Comparison of ENCODE assay signal across 19 cellular contexts in genomic region chr18:70332694-70333093, GRCh38. TPM values are rescaled to one million over a fixed set of nuclear protein-coding genes. Genes with fewer than 3 reads are reported as not detected.
DNase-seq lines count a peak whose midpoint lies in the region; TF ChIP-seq lines count a peak whose summit lies in the region.
"Had no signal": no experiment of that assay in that cellular context is flagged by ENCODE, and none has a peak within 500 bp of the region (broad histone marks: within the 10 kb centered on the region; RNA-seq: fewer than 3 reads in every experiment).

No MANE protein-coding gene starts in this region.

- H3K27ac Mint-ChIP-seq in nephron progenitor cell, result no peak overlapping the region
- H3K27ac Mint-ChIP-seq: activated CD8-positive, alpha-beta T cell treated with anti-CD3 and anti-CD28 coated beads, Interleukin-2, amount 10 ng/mL, durations not matched to agents 7 days and 5 days; activated T-helper 1 cell treated with anti-CD3 and anti-CD28 coated beads, Interleukin-12 subunit alpha, Interleukin-12 subunit beta, Interleukin-2, Interleukin-4 antibody, amounts not matched to agents 30 ng/mL and 10 ng/mL and 1 ng/mL, durations not matched to agents 14 hours and 24 hours and 36 hours; IgD-negative memory B cell had no signal

- BruUV-seq in mammary epithelial cell (replicated peaks; lab: Mats Ljungman, UMichigan), result no TSS peak

- H3K4me3 Mint-ChIP-seq in nephron progenitor cell, result no peak overlapping the region
- H3K4me3 Mint-ChIP-seq: activated CD8-positive, alpha-beta T cell treated with anti-CD3 and anti-CD28 coated beads, Interleukin-2, amount 10 ng/mL, durations not matched to agents 7 days and 5 days; activated T-helper 1 cell treated with anti-CD3 and anti-CD28 coated beads, Interleukin-12 subunit alpha, Interleukin-12 subunit beta, Interleukin-2, Interleukin-4 antibody, amounts not matched to agents 30 ng/mL and 10 ng/mL and 1 ng/mL, durations not matched to agents 14 hours and 24 hours and 36 hours; IgD-negative memory B cell had no signal

- H3K27ac ChIP-seq in mammary epithelial cell (ENCODE audit: insufficient read depth, low read depth, low read length) (peak overlapping the region; percentile 99), testis (peak overlapping the region; percentile 18 to 63)
- H3K27ac ChIP-seq: C4-2B, colonic mucosa, VCaP had no signal

- H3K4me1 ChIP-seq in mammary epithelial cell (ENCODE audit: insufficient read depth, low read length), result peaks cover 36% of the 10 kb centered on the region
- H3K4me1 ChIP-seq in testis, result peaks cover 17% of the 10 kb centered on the region
- H3K4me1 ChIP-seq: colonic mucosa had no signal

- no peak for TF ChIP-seq POLR2A in testis (IDR thresholded peaks at IDR 0.05)

- TF ChIP-seq CTCF in mammary epithelial cell (conservative IDR thresholded peaks at IDR 0.05 in 1 of 2, IDR thresholded peaks at IDR 0.05 in 1 of 2; ENCODE audit: extremely low read depth in 1 of 2, insufficient read depth in 1 of 2, low read depth in 1 of 2, low read length in 2 of 2) (peak in 1 of 2 donors; percentile 10), testis (IDR thresholded peaks at IDR 0.05) (no peak), nephron progenitor cell (IDR thresholded peaks at IDR 0.05) (no peak)

- H3K9ac ChIP-seq in mammary epithelial cell (ENCODE audit: insufficient read depth, low read length), result no peak overlapping the region

- no peak overlapping the region for H2AFZ ChIP-seq in mammary epithelial cell (ENCODE audit: low read depth, low read length)

- H3K36me3 ChIP-seq in mammary epithelial cell (ENCODE audit: insufficient read depth, low read length), result peaks cover 2% of the 10 kb centered on the region
- H3K36me3 ChIP-seq in testis (ENCODE audit: low read depth, missing control alignments), result no peaks in the 10 kb centered on the region
- H3K36me3 ChIP-seq: colonic mucosa had no signal

- H3K4me3 ChIP-seq in mammary epithelial cell (replicated peaks in 1 of 3; ENCODE audit: insufficient read depth in 1 of 3, low read depth in 2 of 3, low read length in 3 of 3), result no peak overlapping the region
- no peak overlapping the region for H3K4me3 ChIP-seq in testis
- H3K4me3 ChIP-seq: colonic mucosa, heart left ventricle had no signal

- H3K27me3 ChIP-seq in mammary epithelial cell (ENCODE audit: insufficient read depth, low read length), result no peaks in the 10 kb centered on the region
- no peaks in the 10 kb centered on the region for H3K27me3 ChIP-seq in testis
- H3K27me3 ChIP-seq: colonic mucosa, heart left ventricle had no signal

- H4K20me1 ChIP-seq in mammary epithelial cell (ENCODE audit: insufficient read depth, low read length), result no peaks in the 10 kb centered on the region

- H3K36me3 Mint-ChIP-seq in nephron progenitor cell (ENCODE audit: low read depth), result peaks cover 85% of the 10 kb centered on the region
- H3K36me3 Mint-ChIP-seq: IgD-negative memory B cell had no signal

- no peaks in the 10 kb centered on the region for H3K27me3 Mint-ChIP-seq in nephron progenitor cell (ENCODE audit: low read depth, poor library complexity)
- H3K27me3 Mint-ChIP-seq: IgD-negative memory B cell had no signal

- H3K9me3 Mint-ChIP-seq in nephron progenitor cell, result peaks cover 38% of the 10 kb centered on the region
- H3K9me3 Mint-ChIP-seq: activated T-helper 1 cell treated with anti-CD3 and anti-CD28 coated beads, Interleukin-12 subunit alpha, Interleukin-12 subunit beta, Interleukin-2, Interleukin-4 antibody, amounts not matched to agents 30 ng/mL and 10 ng/mL and 1 ng/mL, durations not matched to agents 14 hours and 24 hours and 36 hours had no signal

- H3K9me3 ChIP-seq in mammary epithelial cell (replicated peaks; ENCODE audit: insufficient read depth, low read length) (peaks cover 6% of the 10 kb centered on the region), testis (no peaks in the 10 kb centered on the region)
- H3K9me3 ChIP-seq: colonic mucosa had no signal

- intact Hi-C loops in mammary epithelial cell (cut with micrococcal nuclease), result loop anchor here (1.0 to 5.0 kb wide), 5 partner anchors 44 to 285 kb away; partner anchors contain the start of gene RTTN
- intact Hi-C loops in testis (cut with DNase I; ENCODE audit: low total_unique reads), result no loop called here

- peak; percentile 52 for DNase-seq in HCEC 1CT
- DNase-seq in mammary epithelial cell, result peak; percentile 32
- DNase-seq in iris pigment epithelial cell (ENCODE audit: low read depth), result peak; percentile 68
- no peak for DNase-seq in testis
- DNase-seq in stimulated activated CD4-positive, alpha-beta T cell treated with anti-CD3 and anti-CD28 coated beads, Interleukin-4, amount 100 ng/mL, for 24 hours, result no peak
- DNase-seq in nephron progenitor cell, result no peak
- no peak for DNase-seq in T-helper 9 cell
- DNase-seq: activated CD8-positive, alpha-beta T cell treated with anti-CD3 and anti-CD28 coated beads, Interleukin-2, amount 10 ng/mL, durations not matched to agents 7 days and 5 days; colonic mucosa; DMS79; heart left ventricle; islet precursor cell; midbrain; NCI-H82; stimulated activated CD4-positive, alpha-beta T cell treated with anti-CD3 and anti-CD28 coated beads, Interleukin-2, amount 100 ng/mL, for 24 hours had no signal

- dilution Hi-C loops in mammary epithelial cell (cut with HindIII; ENCODE audit: low sequenced_read_pairs), result no loop called here

- no peak overlapping the region for H3K4me2 ChIP-seq in mammary epithelial cell (ENCODE audit: insufficient read depth, low read depth, low read length)

- WGBS in mammary epithelial cell (ENCODE audit: low coverage, missing lambda C conversion rate), result 100% methylated on average over 1 of the region's 1 CpG
- WGBS in testis, 2 donors, result 92 to 97% methylated on average over 1 of the region's 1 CpG

- H3K4me1 Mint-ChIP-seq in nephron progenitor cell, result peaks cover 34% of the 10 kb centered on the region

- CTCF ChIA-PET in mammary epithelial cell (lab: Charles Lee; ENCODE audit: low non-redundant PET), result no interaction called here

- in situ Hi-C loops in mammary epithelial cell (cut with MboI; ENCODE audit: low sequenced_read_pairs in 2 of 2), result no loop called here

- H3K79me2 ChIP-seq in mammary epithelial cell (ENCODE audit: insufficient read depth, low read length), result peaks cover 7% of the 10 kb centered on the region

RNA-seq across cellular contexts. Expression of gene SOCS6, which starts 43.8 kb away (rescaled TPM):
- total RNA-seq in mammary epithelial cell (10 to 100 TPM; 22.7 to 31.5 TPM), testis (10 to 100 TPM; 20.9 to 22.9 TPM)
- polyA plus RNA-seq in mammary epithelial cell (14.0 TPM), testis (ENCODE audit: insufficient read depth, low read depth, low replicate concordance) (12.7 TPM)
- 26.5 TPM for polyA minus RNA-seq in mammary epithelial cell

Comparison
In these comparisons a context has a peak if more than half of its experiments do, and no peak if none do; other contexts are left out.
1. DNase-seq: peak in HCEC 1CT (single experiment), mammary epithelial cell (single experiment) and iris pigment epithelial cell (single experiment); none in testis (single experiment), stimulated activated CD4-positive, alpha-beta T cell treated with anti-CD3 and anti-CD28 coated beads, Interleukin-4, amount 100 ng/mL, for 24 hours (single experiment), nephron progenitor cell (single experiment) and T-helper 9 cell (single experiment).